In the genomic region with DNA sequence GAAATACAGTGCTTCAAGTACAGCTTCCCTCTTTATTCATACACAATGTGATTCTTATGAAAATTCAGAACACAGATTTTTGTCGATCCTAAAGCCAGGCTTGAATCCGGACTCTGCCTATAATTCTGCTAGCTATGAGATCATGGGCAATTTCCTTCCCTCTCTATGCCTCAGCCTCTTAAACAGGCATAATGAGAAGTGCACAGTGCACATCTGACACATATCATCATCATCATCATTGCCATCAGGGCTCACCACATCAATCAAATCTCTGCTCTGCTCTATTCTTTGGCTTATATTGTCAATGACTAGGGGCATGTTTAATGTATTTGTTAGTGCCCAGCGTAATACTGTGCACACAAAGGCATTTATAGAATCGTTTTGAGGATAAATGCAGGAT, we compare ENCODE assay signal across 26 cellular contexts.
"Had no signal": no experiment of that assay in that cellular context is flagged by ENCODE, and none has a peak within 500 bp of the region (broad histone marks: within the 10 kb centered on the region; RNA-seq: fewer than 3 reads in every experiment).

No MANE protein-coding gene starts in this region.

- H3K4me3 ChIP-seq: pancreas, prostate gland, right lobe of liver, sigmoid colon, stomach, thoracic aorta, thyroid gland, tibial nerve, upper lobe of left lung, vagina had no signal

- ATAC-seq: natural killer cell; pancreas; right cardiac atrium; right lobe of liver; stimulated activated effector memory CD8-positive, alpha-beta T cell treated with anti-CD3 and anti-CD28 coated beads, Interleukin-12 subunit alpha, Interleukin-12 subunit beta, amount 100 ng/mL, for 72 hours; stimulated activated naive B cell treated with anti-CD40 and anti-IgM and Interleukin-4, amounts not matched to agents 10 μg/mL and 1 μg/mL and 100 μg/mL, for 72 hours had no signal

- DNase-seq: natural killer cell; nucleus accumbens; pancreas; right cardiac atrium; right lobe of liver; sigmoid colon; small intestine; stimulated activated CD4-positive, alpha-beta T cell treated with anti-CD3 and anti-CD28 coated beads, Interleukin-15, amount 100 ng/mL, for 24 hours; stimulated activated CD4-positive, alpha-beta T cell treated with anti-CD3 and anti-CD28 coated beads, Interleukin-2, amount 100 ng/mL, for 24 hours; stimulated activated CD4-positive, alpha-beta T cell treated with anti-CD3 and anti-CD28 coated beads, Interleukin-2, amount 100 ng/mL, for 48 hours; stimulated activated CD4-positive, alpha-beta T cell treated with anti-CD3 and anti-CD28 coated beads, Interleukin-4, amount 100 ng/mL, for 24 hours; stimulated activated naive B cell treated with anti-CD40 and anti-IgM and Interleukin-4, amounts not matched to agents 10 μg/mL and 1 μg/mL and 100 μg/mL, for 72 hours; stimulated activated naive CD4-positive, alpha-beta T cell treated with Interleukin-2 at 50 U/mL for 16 hours; stomach; thyroid gland; trophoblast cell; upper lobe of left lung had no signal

- H3K9me3 ChIP-seq: neutrophil, pancreas, prostate gland, right lobe of liver, stomach, thoracic aorta, thyroid gland, tibial nerve, upper lobe of left lung, vagina had no signal

- H3K27ac ChIP-seq: neutrophil, pancreas, prostate gland, right lobe of liver, sigmoid colon, stomach, thoracic aorta, thyroid gland, tibial nerve, upper lobe of left lung, vagina had no signal

- H3K4me3 Mint-ChIP-seq: natural killer cell; nephron; neural crest cell; stimulated activated effector memory CD8-positive, alpha-beta T cell treated with anti-CD3 and anti-CD28 coated beads, Interleukin-12 subunit alpha, Interleukin-12 subunit beta, amount 100 ng/mL, for 72 hours; stimulated activated naive B cell treated with anti-CD40 and anti-IgM and Interleukin-4, amounts not matched to agents 10 μg/mL and 1 μg/mL and 100 μg/mL, for 72 hours; stimulated activated naive CD8-positive, alpha-beta T cell treated with anti-CD3 and anti-CD28 coated beads, Interleukin-15, Interleukin-2, amounts not matched to agents 100 ng/mL and 50 ng/mL, for 24 hours had no signal

- H3K27ac Mint-ChIP-seq: natural killer cell; nephron; stimulated activated effector memory CD8-positive, alpha-beta T cell treated with anti-CD3 and anti-CD28 coated beads, Interleukin-12 subunit alpha, Interleukin-12 subunit beta, amount 100 ng/mL, for 72 hours; stimulated activated naive B cell treated with anti-CD40 and anti-IgM and Interleukin-4, amounts not matched to agents 10 μg/mL and 1 μg/mL and 100 μg/mL, for 72 hours; stimulated activated naive CD8-positive, alpha-beta T cell treated with anti-CD3 and anti-CD28 coated beads, Interleukin-15, Interleukin-2, amounts not matched to agents 100 ng/mL and 50 ng/mL, for 24 hours had no signal

- H3K27me3 Mint-ChIP-seq: stimulated activated naive B cell treated with anti-CD40 and anti-IgM and Interleukin-4, amounts not matched to agents 10 μg/mL and 1 μg/mL and 100 μg/mL, for 72 hours; stimulated activated naive CD8-positive, alpha-beta T cell treated with anti-CD3 and anti-CD28 coated beads, Interleukin-15, Interleukin-2, amounts not matched to agents 100 ng/mL and 50 ng/mL, for 24 hours had no signal

- H3K4me1 Mint-ChIP-seq: natural killer cell; nephron; neural crest cell; stimulated activated effector memory CD8-positive, alpha-beta T cell treated with anti-CD3 and anti-CD28 coated beads, Interleukin-12 subunit alpha, Interleukin-12 subunit beta, amount 100 ng/mL, for 72 hours; stimulated activated naive B cell treated with anti-CD40 and anti-IgM and Interleukin-4, amounts not matched to agents 10 μg/mL and 1 μg/mL and 100 μg/mL, for 72 hours had no signal

- H3K36me3 ChIP-seq: neutrophil, pancreas, prostate gland, right lobe of liver, thoracic aorta, thyroid gland, tibial nerve, upper lobe of left lung, vagina had no signal

- H3K27me3 ChIP-seq: neutrophil, pancreas, right lobe of liver, sigmoid colon, stomach, thyroid gland, tibial nerve, upper lobe of left lung, vagina had no signal

- H3K36me3 Mint-ChIP-seq: natural killer cell had no signal

- H3K9me3 Mint-ChIP-seq: natural killer cell, nephron, neural crest cell had no signal

- H3K4me1 ChIP-seq: pancreas, prostate gland, right lobe of liver, sigmoid colon, stomach, thyroid gland, tibial nerve, vagina had no signal
